In genomic region chr1:230898144-230898543, GRCh38 we compare ENCODE assay signal across 1 cellular context.
TF ChIP-seq lines count a peak whose summit lies in the region.

No MANE protein-coding gene starts in this region.

TF ChIP-seq in HCT116, 20 proteins besides CTCF, POLR2A, EP300 and RAD21 (continued from another document):
- TF ChIP-seq REST (IDR thresholded peaks at IDR 0.05; ENCODE audit: low read depth): no peak
